In genomic region chr9:97921959-97922905, GRCh38 we compare ENCODE assay signal across 8 cellular contexts. TPM values are rescaled to one million over a fixed set of nuclear protein-coding genes. Genes with fewer than 3 reads are reported as not detected.
DNase-seq lines count a peak whose midpoint lies in the region; ATAC-seq and TF ChIP-seq lines count a peak whose summit lies in the region.

Gene TRMO (minus strand): TSS chr9:97922500. CDS start chr9:97922493, 7 bp downstream.

- peak within 1 kb of the TSS; percentile 95 for H3K4me3 ChIP-seq in CD4-positive, CD25-positive, alpha-beta regulatory T cell (ENCODE audit: low read depth, low read length)
- peak within 1 kb of the TSS; percentile 51 to 73 (median 63) for H3K4me3 ChIP-seq in liver (ENCODE audit: low read depth in 1 of 3, low read length in 3 of 3)

- peak within 1 kb of the TSS; percentile 100 for H3K27ac ChIP-seq in CD4-positive, CD25-positive, alpha-beta regulatory T cell (ENCODE audit: insufficient read depth, low read length, poor library complexity, severe bottlenecking)
- H3K27ac ChIP-seq in liver (ENCODE audit: low read depth in 1 of 2, low read length in 2 of 2): peak within 1 kb of the TSS; percentile 95 to 96

- peak; percentile 96 to 99 (median 99) for DNase-seq in CD4-positive, CD25-positive, alpha-beta regulatory T cell
- peak; percentile 95 for DNase-seq in NCI-H748 treated with DMSO at 0.1 percent for 48 hours (lab: John Stamatoyannopoulos, UW)
- DNase-seq in activated CD4-positive, alpha-beta T cell treated with anti-CD3 and anti-CD28 coated beads, Interleukin-2, amount 50 U/mL, for 4 hours: peak; percentile 95
- peak; percentile 99 for DNase-seq in dermis microvascular lymphatic vessel endothelial cell (ENCODE audit: low read depth in 2 of 2)
- DNase-seq in stimulated activated CD4-positive, alpha-beta T cell treated with anti-CD3 and anti-CD28 coated beads, Interleukin-4, amount 100 ng/mL, for 24 hours: peak; percentile 98

- H3K27ac Mint-ChIP-seq in CD4-positive, CD25-positive, alpha-beta regulatory T cell: peak within 1 kb of the TSS; percentile 99 to 100 (median 100)

- TF ChIP-seq CTCF in liver (IDR thresholded peaks at IDR 0.05; ENCODE audit: low read depth, low read length, missing input control): peak; percentile 46

- H3K9me3 Mint-ChIP-seq in CD4-positive, CD25-positive, alpha-beta regulatory T cell: peaks cover 0 to 1% (median 0%) of the 10 kb centered on the region in 7 donors

- no peaks in the 10 kb centered on the region for H3K9me3 ChIP-seq in CD4-positive, CD25-positive, alpha-beta regulatory T cell (ENCODE audit: control insufficient read depth in 2 of 2, low read length in 2 of 2)
- no peaks in the 10 kb centered on the region for H3K9me3 ChIP-seq in liver (ENCODE audit: control insufficient read depth in 4 of 4, low read length in 3 of 4)

- H3K36me3 Mint-ChIP-seq in CD4-positive, CD25-positive, alpha-beta regulatory T cell: peaks cover 4% of the 10 kb centered on the region

- peaks cover 26% of the 10 kb centered on the region for H3K27me3 Mint-ChIP-seq in CD4-positive, CD25-positive, alpha-beta regulatory T cell

- WGBS in liver: under 1% methylated on average over 63 of the region's 63 CpGs

- peaks cover 56% of the 10 kb centered on the region for H3K4me1 ChIP-seq in CD4-positive, CD25-positive, alpha-beta regulatory T cell (ENCODE audit: control insufficient read depth, insufficient read depth, low read length, poor library complexity, severe bottlenecking)
- peaks cover 3 to 18% (median 10%) of the 10 kb centered on the region in 4 donors for H3K4me1 ChIP-seq in liver (ENCODE audit: control insufficient read depth in 4 of 4, insufficient read depth in 4 of 4, low read length in 3 of 4)

- TF ChIP-seq RAD21 in liver (IDR thresholded peaks at IDR 0.05): peak in 1 of 2 donors; percentile 38

- H3K27me3 ChIP-seq in CD4-positive, CD25-positive, alpha-beta regulatory T cell (ENCODE audit: control insufficient read depth, insufficient read depth, low read length): peaks cover 4% of the 10 kb centered on the region
- peaks cover 0 to 2% (median 0%) of the 10 kb centered on the region in 4 donors for H3K27me3 ChIP-seq in liver (ENCODE audit: control insufficient read depth in 4 of 4, insufficient read depth in 4 of 4, low read length in 3 of 4)

- H3K4me3 Mint-ChIP-seq in CD4-positive, CD25-positive, alpha-beta regulatory T cell: peak within 1 kb of the TSS; percentile 88 to 96 (median 94)

- H3K36me3 ChIP-seq in CD4-positive, CD25-positive, alpha-beta regulatory T cell (ENCODE audit: control insufficient read depth, insufficient read depth, low read length): no peaks in the 10 kb centered on the region
- no peaks in the 10 kb centered on the region for H3K36me3 ChIP-seq in liver (ENCODE audit: control insufficient read depth in 4 of 4, insufficient read depth in 3 of 4, low read depth in 1 of 4, low read length in 3 of 4)

- peaks cover 29 to 53% (median 45%) of the 10 kb centered on the region in 4 donors for H3K4me1 Mint-ChIP-seq in CD4-positive, CD25-positive, alpha-beta regulatory T cell

- H3K9ac ChIP-seq in liver (ENCODE audit: low read depth in 1 of 2, low read length in 2 of 2): peak within 1 kb of the TSS; percentile 90 to 100

- peak; percentile 78 to 82 for ATAC-seq in CD4-positive, CD25-positive, alpha-beta regulatory T cell (ENCODE audit: low read depth in 2 of 2)
- peak; percentile 81 for ATAC-seq in GM19395 (IDR thresholded peaks at IDR 0.05; ENCODE audit: unreplicated experiment)
- ATAC-seq in HG03565 (IDR thresholded peaks at IDR 0.05; ENCODE audit: unreplicated experiment): peak; percentile 73

TF ChIP-seq in liver, 16 proteins besides CTCF, POLR2A, EP300 and RAD21:
- TF ChIP-seq REST (IDR thresholded peaks at IDR 0.05): peak; percentile 18
- no peak for TF ChIP-seq HNF4A (conservative IDR thresholded peaks at IDR 0.05)
- peak; percentile 89 for TF ChIP-seq MAX (IDR thresholded peaks at IDR 0.05)
- TF ChIP-seq SP1 (IDR thresholded peaks at IDR 0.05): peak; percentile 68
- no peak for TF ChIP-seq FOXA2 (IDR thresholded peaks at IDR 0.05)
- peak; percentile 97 to 98 for TF ChIP-seq JUND (IDR thresholded peaks at IDR 0.05)
- TF ChIP-seq YY1 (IDR thresholded peaks at IDR 0.05): peak; percentile 93
- no peak for TF ChIP-seq EGR1 (IDR thresholded peaks at IDR 0.05; ENCODE audit: low read depth in 2 of 2)
- peak; percentile 94 for TF ChIP-seq TAF1 (conservative IDR thresholded peaks at IDR 0.05)
- TF ChIP-seq GABPA (IDR thresholded peaks at IDR 0.05 in 1 of 2, conservative IDR thresholded peaks at IDR 0.05 in 1 of 2): peak; percentile 64 to 94
- peak; percentile 84 for TF ChIP-seq ZBTB33 (IDR thresholded peaks at IDR 0.05)
- TF ChIP-seq ATF3 (IDR thresholded peaks at IDR 0.05): peak; percentile 92
- TF ChIP-seq HNF4G (IDR thresholded peaks at IDR 0.05): no peak
- no peak for TF ChIP-seq FOXA1 (IDR thresholded peaks at IDR 0.05)
- peak; percentile 49 for TF ChIP-seq NR2F2 (IDR thresholded peaks at IDR 0.05)
- peak; percentile 10 to 47 for TF ChIP-seq RXRA (IDR thresholded peaks at IDR 0.05)

RNA-seq across cellular contexts. Expression of gene TRMO, which starts in this region (rescaled TPM):
- total RNA-seq in CD4-positive, CD25-positive, alpha-beta regulatory T cell: 47.1 TPM
- polyA plus RNA-seq in CD4-positive, CD25-positive, alpha-beta regulatory T cell: 10 to 100 TPM; 20.7 to 28.9 (median 26.3) TPM
- 11.8 and 14.4 TPM in 2 replicates for total RNA-seq in dermis microvascular lymphatic vessel endothelial cell
- total RNA-seq in liver: 10 to 100 TPM in 1 of 2 donors, 1 to 10 TPM in 1; 9.9 to 13.2 TPM
- polyA plus RNA-seq in liver: 1 to 10 TPM; 7.0 to 9.5 TPM

Comparison
In these comparisons a context has a peak if more than half of its experiments do, and no peak if none do; other contexts are left out.
1. Peak in every context shown above with its lines: DNase-seq, ATAC-seq, H3K4me3 ChIP-seq and H3K27ac ChIP-seq.